ENCODE assay signal across 9 cellular contexts in the genomic region with DNA sequence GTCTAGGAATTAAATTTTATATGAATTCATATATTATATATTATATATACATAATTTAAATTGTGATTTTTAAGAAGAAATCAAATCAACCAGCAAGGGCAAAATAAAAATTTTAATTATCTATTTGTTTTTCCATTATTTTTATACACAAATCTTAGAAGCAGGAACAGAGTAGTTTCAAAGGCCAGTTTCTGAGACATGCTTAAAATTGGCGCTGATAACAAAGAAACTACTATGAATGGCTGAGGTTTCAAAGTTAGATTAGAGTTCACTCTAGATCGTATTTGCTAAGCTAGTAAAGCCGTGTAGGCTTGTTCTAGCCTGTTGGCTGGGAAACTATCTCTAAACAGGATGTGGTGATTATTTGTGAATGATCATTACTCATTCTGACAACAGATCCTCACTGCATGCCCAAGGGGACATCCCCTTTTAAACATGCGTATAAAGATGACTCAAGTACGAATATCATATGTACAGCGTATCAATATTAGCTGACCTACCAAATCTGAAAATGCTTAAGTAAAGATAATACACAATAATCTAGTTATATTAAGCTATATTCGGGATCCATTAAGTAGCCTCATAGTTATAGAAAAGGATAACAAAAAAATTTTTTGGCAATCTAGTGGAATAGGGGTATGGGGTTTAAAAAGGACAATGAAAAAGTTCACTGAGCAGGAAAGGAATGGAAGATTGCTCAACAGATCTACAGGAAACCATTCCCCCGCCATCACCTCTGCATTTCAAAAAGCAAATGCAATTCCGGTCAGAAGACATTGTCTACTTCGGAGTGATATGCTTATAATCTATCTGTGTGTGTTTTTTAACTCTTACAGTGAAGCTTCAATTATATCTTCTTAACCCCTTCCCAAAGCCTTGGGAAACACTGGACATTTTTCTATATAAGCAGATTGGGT.
DNase-seq lines count a peak whose midpoint lies in the region; ATAC-seq and TF ChIP-seq lines count a peak whose summit lies in the region.
"Had no signal": no experiment of that assay in that cellular context is flagged by ENCODE, and none has a peak within 500 bp of the region (broad histone marks: within the 10 kb centered on the region; RNA-seq: fewer than 3 reads in every experiment).

No MANE protein-coding gene starts in this region.

- peak overlapping the region; percentile 73; the same call in 1 of the 2 replicates for H2AFZ ChIP-seq in KMS-11 (ENCODE audit: low read depth)

- H3K27ac Mint-ChIP-seq in activated naive CD4-positive, alpha-beta T cell treated with anti-CD3 and anti-CD28 coated beads, Interleukin-2, amount 50 U/mL, for 72 hours = no peak overlapping the region
- peak overlapping the region in 3 of 6 donors; percentile 15 to 29 (median 19) for H3K27ac Mint-ChIP-seq in naive B cell

- H3K27ac ChIP-seq in KMS-11 (peak overlapping the region; percentile 70; the same call in 1 of the 2 replicates), tibial nerve (no peak overlapping the region), esophagus squamous epithelium (no peak overlapping the region)
- H3K27ac ChIP-seq: VCaP had no signal

- H3K9me3 Mint-ChIP-seq in activated naive CD4-positive, alpha-beta T cell treated with anti-CD3 and anti-CD28 coated beads, Interleukin-2, amount 50 U/mL, for 72 hours = peaks cover 13 to 30% of the 10 kb centered on the region in 2 donors
- peaks cover 0 to 11% (median 4%) of the 10 kb centered on the region in 7 donors for H3K9me3 Mint-ChIP-seq in naive B cell

- WGBS in tibial nerve, 2 donors = 52 to 54% methylated on average over 10 of the region's 10 CpGs
- WGBS in esophagus squamous epithelium, 2 donors = 13 to 18% methylated on average over 10 of the region's 10 CpGs

- no peak overlapping the region for H3K9ac ChIP-seq in KMS-11

- H3K79me2 ChIP-seq in KMS-11 (ENCODE audit: insufficient read depth, low read depth) = no peaks in the 10 kb centered on the region

- peak in 1 of 2 donors; percentile 19 for DNase-seq in activated naive CD4-positive, alpha-beta T cell treated with anti-CD3 and anti-CD28 coated beads, Interleukin-2, amount 50 U/mL, for 72 hours (ENCODE audit: low spot score in 2 of 2)
- DNase-seq in naive B cell = peak; percentile 23
- no peak for DNase-seq in tibial nerve (ENCODE audit: low spot score in 2 of 2)
- DNase-seq in SIG-M5 treated with dmso at 0.1 percent for 504 hours (lab: John Stamatoyannopoulos, UW; ENCODE audit: unreplicated experiment) = no peak
- DNase-seq in esophagus squamous epithelium (lab: John Stamatoyannopoulos, UW) = no peak

- intact Hi-C loops in esophagus squamous epithelium (cut with DNase I) = no loop called here

- H3K4me3 ChIP-seq in KMS-11 (IDR thresholded peaks at IDR 0.05; ENCODE audit: insufficient read depth, low read depth, low read length) (no peak overlapping the region), tibial nerve (no peak overlapping the region), esophagus squamous epithelium (no peak overlapping the region)

- peaks cover 11 to 35% of the 10 kb centered on the region in 2 donors for H3K36me3 Mint-ChIP-seq in activated naive CD4-positive, alpha-beta T cell treated with anti-CD3 and anti-CD28 coated beads, Interleukin-2, amount 50 U/mL, for 72 hours
- peaks cover 0 to 21% of the 10 kb centered on the region in 2 donors for H3K36me3 Mint-ChIP-seq in naive B cell

- no peak for TF ChIP-seq EP300 in tibial nerve (IDR thresholded peaks at IDR 0.05)

- no peak overlapping the region for H3K4me3 Mint-ChIP-seq in naive B cell

- ATAC-seq in GM18502 (IDR thresholded peaks at IDR 0.05; ENCODE audit: poor library complexity, unreplicated experiment) (peak; percentile 98), GM21423 (IDR thresholded peaks at IDR 0.05; ENCODE audit: unreplicated experiment) (peak; percentile 92), naive B cell (ENCODE audit: low read depth in 2 of 2) (peak; percentile 78 to 88)
- ATAC-seq in activated naive CD4-positive, alpha-beta T cell treated with anti-CD3 and anti-CD28 coated beads, Interleukin-2, amount 50 U/mL, for 72 hours = peak; percentile 87 to 92

- H4K20me1 ChIP-seq in KMS-11 (ENCODE audit: insufficient read depth) = no peaks in the 10 kb centered on the region

- H3K36me3 ChIP-seq in KMS-11 (ENCODE audit: insufficient read depth) (no peaks in the 10 kb centered on the region), tibial nerve (no peaks in the 10 kb centered on the region), esophagus squamous epithelium (no peaks in the 10 kb centered on the region)

- H3K9me3 ChIP-seq in tibial nerve = no peaks in the 10 kb centered on the region
- H3K9me3 ChIP-seq in esophagus squamous epithelium = no peaks in the 10 kb centered on the region

- TF ChIP-seq CTCF in KMS-11 (conservative IDR thresholded peaks at IDR 0.05; ENCODE audit: low read depth, low read length) (no peak), tibial nerve (IDR thresholded peaks at IDR 0.05) (no peak), esophagus squamous epithelium (IDR thresholded peaks at IDR 0.05) (no peak)

- H3K27me3 ChIP-seq in KMS-11 (ENCODE audit: insufficient read depth, low read depth) (no peaks in the 10 kb centered on the region), tibial nerve (no peaks in the 10 kb centered on the region), esophagus squamous epithelium (peaks cover 0 to 5% (median 0%) of the 10 kb centered on the region in 4 donors)

- H3K27me3 Mint-ChIP-seq in naive B cell = peaks cover 6 to 23% (median 8%) of the 10 kb centered on the region in 3 donors

- peak overlapping the region; percentile 73 for H3K4me2 ChIP-seq in KMS-11

- no peak for TF ChIP-seq POLR2A in tibial nerve (IDR thresholded peaks at IDR 0.05)
- TF ChIP-seq POLR2A in esophagus squamous epithelium (IDR thresholded peaks at IDR 0.05) = no peak

- H3K4me1 ChIP-seq in KMS-11 (ENCODE audit: low read depth, poor library complexity, severe bottlenecking) (peaks cover 31% of the 10 kb centered on the region), tibial nerve (no peaks in the 10 kb centered on the region), esophagus squamous epithelium (peaks cover 3 to 22% (median 12%) of the 10 kb centered on the region in 3 donors)

- peaks cover 0 to 10% (median 9%) of the 10 kb centered on the region in 3 donors for H3K4me1 Mint-ChIP-seq in naive B cell
